Comparison of ENCODE assay signal across 11 cellular contexts in the genomic region with DNA sequence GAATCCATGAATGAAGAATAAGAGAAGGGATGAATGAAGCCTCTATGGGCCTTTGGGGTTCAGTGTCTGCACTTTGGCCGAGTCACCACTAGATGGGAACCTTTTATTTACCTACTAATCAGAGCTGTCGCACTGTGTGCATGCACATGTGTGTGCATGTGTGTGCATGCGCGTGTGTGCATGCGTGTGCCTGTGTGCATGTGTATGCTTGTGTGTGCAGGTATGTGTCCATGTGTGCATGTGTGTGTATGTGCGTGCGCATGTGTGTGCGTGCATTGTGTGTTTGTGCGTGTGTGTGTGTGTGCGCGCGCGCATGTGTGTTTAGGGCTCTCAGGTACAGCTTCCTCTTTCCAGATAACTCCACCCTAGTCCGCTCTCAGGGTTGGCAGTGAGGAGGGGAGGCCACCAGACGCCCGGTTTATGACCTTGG. TPM values are rescaled to one million over a fixed set of nuclear protein-coding genes. Genes with fewer than 3 reads are reported as not detected.
A peak's percentile ranks its signal among the peaks of the same experiment; 100 is the strongest.
DNase-seq lines count a peak whose midpoint lies in the region; ATAC-seq and TF ChIP-seq lines count a peak whose summit lies in the region.
"Had no signal": no experiment of that assay in that cellular context is flagged by ENCODE, and none has a peak within 500 bp of the region (broad histone marks: within the 10 kb centered on the region; RNA-seq: fewer than 3 reads in every experiment).

No MANE protein-coding gene starts in this region.

- DNase-seq in AG04449 (ENCODE audit: low read depth, low spot score), result no peak
- peak; percentile 43 for DNase-seq in GM23248
- DNase-seq in foreskin keratinocyte, result no peak
- no peak for DNase-seq in H4 (ENCODE audit: low spot score)
- no peak for DNase-seq in effector CD8-positive, alpha-beta T cell (lab: John Stamatoyannopoulos, UW)
- DNase-seq in central memory CD4-positive, alpha-beta T cell, result no peak
- DNase-seq in cerebellar cortex (ENCODE audit: low spot score), result no peak
- DNase-seq: activated T-cell treated with anti-CD3 and anti-CD28 coated beads, Interleukin-2, amount 50 U/mL, for 72 hours had no signal

- H3K27ac ChIP-seq in GM23248 (no peak overlapping the region), foreskin keratinocyte (no peak overlapping the region)

- ATAC-seq in SK-N-SH treated with all-trans-retinoic acid at 6 μM for 48 hours, result peak; percentile 40; the same call in 1 of the 3 replicates
- peak; percentile 21 for ATAC-seq in foreskin keratinocyte

- in situ Hi-C loops in GM23248 (cut with MboI), result no loop called here

- H3F3A ChIP-seq in GM23248 (ENCODE audit: insufficient read depth), result no peaks in the 10 kb centered on the region

- H3K4me3 ChIP-seq in AG04449 (ENCODE audit: low read depth, low read length), result no peak overlapping the region
- H3K4me3 ChIP-seq in GM23248, result no peak overlapping the region

- POLR2A ChIA-PET in AG04449 (lab: Yijun Ruan, JAX), result no interaction called here

- no peaks in the 10 kb centered on the region for H3K36me3 ChIP-seq in GM23248 (ENCODE audit: low read depth)

- H3K27me3 ChIP-seq in GM23248 (replicated peaks; ENCODE audit: insufficient read depth) (no peaks in the 10 kb centered on the region; the same call in 1 of the 2 replicates), foreskin keratinocyte (no peaks in the 10 kb centered on the region)

- H2AFZ ChIP-seq in GM23248, result no peak overlapping the region

- TF ChIP-seq CTCF in AG04449 (IDR thresholded peaks at IDR 0.05; ENCODE audit: insufficient read depth, low read length, missing control alignments) (peak; percentile 10), foreskin keratinocyte (conservative IDR thresholded peaks at IDR 0.05) (peak; percentile 63)

- no peak overlapping the region for H3K9ac ChIP-seq in GM23248

- 90 to 93% methylated on average over 16 of the region's 16 CpGs for WGBS in GM23248 (ENCODE audit: low coverage in 1 of 2, low lambda C conversion rate in 2 of 2, missing lambda C conversion rate in 2 of 2), 2 experiments

- no peaks in the 10 kb centered on the region for H3K4me1 ChIP-seq in GM23248 (ENCODE audit: insufficient read depth)
- H3K4me1 ChIP-seq in foreskin keratinocyte, result peaks cover 6% of the 10 kb centered on the region

- no peaks in the 10 kb centered on the region for H4K20me1 ChIP-seq in GM23248 (ENCODE audit: insufficient read depth)

- H3K9me2 ChIP-seq in GM23248 (ENCODE audit: insufficient read depth), result no peaks in the 10 kb centered on the region

- no peaks in the 10 kb centered on the region for H3K79me2 ChIP-seq in GM23248 (ENCODE audit: insufficient read depth)

- CTCF ChIA-PET in AG04449 (lab: Yijun Ruan, JAX), result interaction anchor here (0.9 to 2.9 kb wide), 7 partner anchors 12 to 329 kb away, joined by 3 to 11 read pairs (median 4); no protein-coding TSS in a partner anchor

- no peak overlapping the region for H3K4me2 ChIP-seq in GM23248 (ENCODE audit: unreplicated experiment)

- H3K9me3 ChIP-seq in GM23248 (ENCODE audit: low read depth), result no peaks in the 10 kb centered on the region

TF ChIP-seq in SK-N-SH treated with all-trans-retinoic acid at 6 μM for 48 hours, 23 proteins besides CTCF, POLR2A, EP300 and RAD21:
- TF ChIP-seq CSDC2 (CRISPR knock-in tag; IDR thresholded peaks at IDR 0.05) (no peak), RARB (CRISPR knock-in tag; IDR thresholded peaks at IDR 0.05) (no peak), ZNF70 (CRISPR knock-in tag; IDR thresholded peaks at IDR 0.05) (no peak), GLIS3 (CRISPR knock-in tag; IDR thresholded peaks at IDR 0.05) (no peak), ZFP30 (CRISPR knock-in tag; IDR thresholded peaks at IDR 0.05) (no peak), PPARA (CRISPR knock-in tag; IDR thresholded peaks at IDR 0.05; ENCODE audit: borderline replicate concordance) (no peak), ZC3H10 (CRISPR knock-in tag; IDR thresholded peaks at IDR 0.05) (no peak), ZNF8 (CRISPR knock-in tag; IDR thresholded peaks at IDR 0.05) (no peak), ARNTL (CRISPR knock-in tag; IDR thresholded peaks at IDR 0.05; ENCODE audit: borderline replicate concordance, low read depth) (no peak), BACH2 (CRISPR knock-in tag; IDR thresholded peaks at IDR 0.05; ENCODE audit: borderline replicate concordance) (no peak), TCF4 (CRISPR knock-in tag; IDR thresholded peaks at IDR 0.05; ENCODE audit: borderline replicate concordance) (no peak), ESRRG (CRISPR knock-in tag; IDR thresholded peaks at IDR 0.05) (no peak), ZFP3 (CRISPR knock-in tag; IDR thresholded peaks at IDR 0.05) (no peak)
- TF ChIP-seq, protein P1, sequence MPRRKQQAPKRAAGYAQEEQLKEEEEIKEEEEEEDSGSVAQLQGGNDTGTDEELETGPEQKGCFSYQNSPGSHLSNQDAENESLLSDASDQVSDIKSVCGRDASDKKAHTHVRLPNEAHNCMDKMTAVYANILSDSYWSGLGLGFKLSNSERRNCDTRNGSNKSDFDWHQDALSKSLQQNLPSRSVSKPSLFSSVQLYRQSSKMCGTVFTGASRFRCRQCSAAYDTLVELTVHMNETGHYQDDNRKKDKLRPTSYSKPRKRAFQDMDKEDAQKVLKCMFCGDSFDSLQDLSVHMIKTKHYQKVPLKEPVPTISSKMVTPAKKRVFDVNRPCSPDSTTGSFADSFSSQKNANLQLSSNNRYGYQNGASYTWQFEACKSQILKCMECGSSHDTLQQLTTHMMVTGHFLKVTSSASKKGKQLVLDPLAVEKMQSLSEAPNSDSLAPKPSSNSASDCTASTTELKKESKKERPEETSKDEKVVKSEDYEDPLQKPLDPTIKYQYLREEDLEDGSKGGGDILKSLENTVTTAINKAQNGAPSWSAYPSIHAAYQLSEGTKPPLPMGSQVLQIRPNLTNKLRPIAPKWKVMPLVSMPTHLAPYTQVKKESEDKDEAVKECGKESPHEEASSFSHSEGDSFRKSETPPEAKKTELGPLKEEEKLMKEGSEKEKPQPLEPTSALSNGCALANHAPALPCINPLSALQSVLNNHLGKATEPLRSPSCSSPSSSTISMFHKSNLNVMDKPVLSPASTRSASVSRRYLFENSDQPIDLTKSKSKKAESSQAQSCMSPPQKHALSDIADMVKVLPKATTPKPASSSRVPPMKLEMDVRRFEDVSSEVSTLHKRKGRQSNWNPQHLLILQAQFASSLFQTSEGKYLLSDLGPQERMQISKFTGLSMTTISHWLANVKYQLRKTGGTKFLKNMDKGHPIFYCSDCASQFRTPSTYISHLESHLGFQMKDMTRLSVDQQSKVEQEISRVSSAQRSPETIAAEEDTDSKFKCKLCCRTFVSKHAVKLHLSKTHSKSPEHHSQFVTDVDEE (CRISPR knock-in tag; IDR thresholded peaks at IDR 0.05), result no peak
- TF ChIP-seq, protein P2, sequence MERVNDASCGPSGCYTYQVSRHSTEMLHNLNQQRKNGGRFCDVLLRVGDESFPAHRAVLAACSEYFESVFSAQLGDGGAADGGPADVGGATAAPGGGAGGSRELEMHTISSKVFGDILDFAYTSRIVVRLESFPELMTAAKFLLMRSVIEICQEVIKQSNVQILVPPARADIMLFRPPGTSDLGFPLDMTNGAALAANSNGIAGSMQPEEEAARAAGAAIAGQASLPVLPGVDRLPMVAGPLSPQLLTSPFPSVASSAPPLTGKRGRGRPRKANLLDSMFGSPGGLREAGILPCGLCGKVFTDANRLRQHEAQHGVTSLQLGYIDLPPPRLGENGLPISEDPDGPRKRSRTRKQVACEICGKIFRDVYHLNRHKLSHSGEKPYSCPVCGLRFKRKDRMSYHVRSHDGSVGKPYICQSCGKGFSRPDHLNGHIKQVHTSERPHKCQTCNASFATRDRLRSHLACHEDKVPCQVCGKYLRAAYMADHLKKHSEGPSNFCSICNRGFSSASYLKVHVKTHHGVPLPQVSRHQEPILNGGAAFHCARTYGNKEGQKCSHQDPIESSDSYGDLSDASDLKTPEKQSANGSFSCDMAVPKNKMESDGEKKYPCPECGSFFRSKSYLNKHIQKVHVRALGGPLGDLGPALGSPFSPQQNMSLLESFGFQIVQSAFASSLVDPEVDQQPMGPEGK (CRISPR knock-in tag; IDR thresholded peaks at IDR 0.05; ENCODE audit: borderline replicate concordance), result no peak

RNA-seq across cellular contexts. Expression of gene UBXN10, which starts 20.4 kb away (rescaled TPM):
- total RNA-seq in GM23248 (2014; rRNA removed; shearing (Covaris generic)), result 0.11 TPM in 1 of 2 replicates, not detected in the other
- polyA plus RNA-seq in GM23248 (2016; fragmentation: Nextera tagmentation; extraction: Ambion mirVana) (not detected in 2 replicates), foreskin keratinocyte (0.03 and 0.06 TPM in 2 replicates)
- 0.07 and 0.10 TPM in 2 replicates for total RNA-seq in foreskin keratinocyte
- not detected in 2 replicates for total RNA-seq in H4 (2014; rRNA removed; shearing (Covaris generic))

RNA-seq across cellular contexts. Expression of gene PLA2G2C, which starts 20.8 kb away (rescaled TPM):
- not detected in 2 replicates for total RNA-seq in GM23248 (2014; rRNA removed; shearing (Covaris generic))
- polyA plus RNA-seq in GM23248 (2016; fragmentation: Nextera tagmentation; extraction: Ambion mirVana) (not detected in 2 replicates), foreskin keratinocyte (not detected in 2 replicates)
- total RNA-seq in foreskin keratinocyte, result not detected in 2 replicates
- not detected in 2 replicates for total RNA-seq in H4 (2014; rRNA removed; shearing (Covaris generic))
- polyA plus RNA-seq: IgD-negative memory B cell had no signal

RNA-seq across cellular contexts. Expression of gene PLA2G2F, which starts 26.4 kb away (rescaled TPM):
- not detected in 2 replicates for total RNA-seq in GM23248 (2014; rRNA removed; shearing (Covaris generic))
- not detected in 2 replicates for polyA plus RNA-seq in GM23248 (2016; fragmentation: Nextera tagmentation; extraction: Ambion mirVana)
- 0.04 and 0.07 TPM in 2 replicates for total RNA-seq in foreskin keratinocyte
- polyA plus RNA-seq in foreskin keratinocyte, result 0.06 TPM in 1 of 2 replicates, not detected in the other
- not detected in 2 replicates for total RNA-seq in H4 (2014; rRNA removed; shearing (Covaris generic))
- total RNA-seq: activated T-cell treated with anti-CD3 and anti-CD28 coated beads, Interleukin-2, amount 50 U/mL, for 72 hours; mononuclear cell had no signal
- polyA plus RNA-seq: IgD-negative memory B cell had no signal

RNA-seq across cellular contexts. Expression of gene PLA2G2D, which starts 46.2 kb away (rescaled TPM):
- total RNA-seq in GM23248 (2014; rRNA removed; shearing (Covaris generic)), result not detected in 2 replicates
- polyA plus RNA-seq in GM23248 (2016; fragmentation: Nextera tagmentation; extraction: Ambion mirVana) (not detected in 2 replicates), foreskin keratinocyte (not detected in 2 replicates)
- not detected in 2 replicates for total RNA-seq in foreskin keratinocyte
- not detected in 2 replicates for total RNA-seq in H4 (2014; rRNA removed; shearing (Covaris generic))
- total RNA-seq: activated T-cell treated with anti-CD3 and anti-CD28 coated beads, Interleukin-2, amount 50 U/mL, for 72 hours; mononuclear cell had no signal
